1 cellular context compared by ENCODE assay signal in the genomic region with DNA sequence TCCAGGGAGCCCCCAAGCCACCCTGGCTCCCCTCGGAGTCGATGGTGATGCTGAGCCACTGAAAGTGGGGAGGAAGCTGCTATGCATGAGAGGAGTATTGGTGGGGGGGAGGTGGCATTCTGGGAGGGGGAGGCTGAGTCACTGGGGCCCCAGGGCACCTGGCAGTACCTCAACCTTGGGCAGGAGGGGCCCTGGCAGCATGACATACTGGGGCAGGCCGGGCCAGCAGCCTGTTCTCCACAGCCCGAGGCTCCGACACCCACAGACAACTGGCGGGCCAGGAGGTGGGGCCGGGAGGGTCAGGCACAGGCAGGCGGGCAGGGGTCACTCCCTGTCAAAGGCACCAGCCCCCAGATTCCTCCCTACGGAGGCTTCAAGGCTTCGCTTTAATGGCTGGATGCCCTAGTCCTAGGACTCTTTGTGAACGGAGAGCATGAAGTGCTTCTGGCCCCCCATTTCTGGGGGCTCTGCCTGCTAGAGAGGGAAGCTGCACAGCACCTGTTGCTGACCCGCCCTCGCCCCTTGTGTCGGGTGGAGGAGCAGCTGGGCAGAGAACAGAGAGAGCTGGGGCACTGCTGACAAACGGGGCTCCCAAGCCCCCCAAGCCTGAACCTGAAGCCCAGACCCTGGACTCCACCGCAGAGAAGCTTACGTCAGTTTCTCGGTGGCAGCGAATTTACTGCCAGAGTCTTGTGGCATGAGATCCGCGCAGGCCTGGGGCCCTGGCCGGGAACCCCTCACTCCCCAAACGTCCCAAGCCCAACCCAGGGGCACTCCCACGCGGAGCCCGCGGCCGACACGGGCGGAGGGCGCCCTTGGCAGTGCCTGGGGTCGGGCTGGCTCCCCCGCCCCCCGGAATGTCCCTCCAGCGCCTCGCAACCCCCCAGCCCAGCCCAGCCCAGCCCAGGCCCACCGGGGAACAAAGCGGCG.
TF ChIP-seq lines count a peak whose summit lies in the region.

No MANE protein-coding gene starts in this region.

TF ChIP-seq in HepG2, 621 proteins besides CTCF, POLR2A, EP300 and RAD21 (continues in another document):
- no peak for TF ChIP-seq TAF1 (CRISPR knock-in tag; IDR thresholded peaks at IDR 0.05)
- 0 out of 2 replicates have a peak, but pooled peaks have one; percentile 8 for TF ChIP-seq ZNF749 (CRISPR knock-in tag; IDR thresholded peaks at IDR 0.05; ENCODE audit: borderline replicate concordance)
- peak; percentile 35 for TF ChIP-seq JARID2 (CRISPR knock-in tag; IDR thresholded peaks at IDR 0.05; ENCODE audit: insufficient replicate concordance)
- TF ChIP-seq SP140L (CRISPR knock-in tag; IDR thresholded peaks at IDR 0.05; ENCODE audit: borderline replicate concordance): no peak
- TF ChIP-seq PCBP1 (IDR thresholded peaks at IDR 0.05; ENCODE audit: borderline replicate concordance, low read depth, low read length): 0 out of 2 replicates have a peak, but pooled peaks have one; percentile 30
- no peak for TF ChIP-seq HBP1 (CRISPR knock-in tag; IDR thresholded peaks at IDR 0.05; ENCODE audit: low read depth)
- 0 out of 2 replicates have a peak, but pooled peaks have one; percentile 8 for TF ChIP-seq SPEN (CRISPR knock-in tag; IDR thresholded peaks at IDR 0.05; ENCODE audit: low read depth)
- peak; percentile 65; the same call in 1 of the 2 replicates for TF ChIP-seq HIC2 (CRISPR knock-in tag; IDR thresholded peaks at IDR 0.05; ENCODE audit: low read depth)
- no peak for TF ChIP-seq ZMYM3 (CRISPR knock-in tag; IDR thresholded peaks at IDR 0.05)
- no peak for TF ChIP-seq ZNF30 (CRISPR knock-in tag; IDR thresholded peaks at IDR 0.05)
- TF ChIP-seq RCOR2 (CRISPR knock-in tag; IDR thresholded peaks at IDR 0.05): no peak
- peak; percentile 32; the same call in 1 of the 2 replicates for TF ChIP-seq ZSCAN21 (CRISPR knock-in tag; IDR thresholded peaks at IDR 0.05; ENCODE audit: borderline replicate concordance)
- TF ChIP-seq HMG20B (CRISPR knock-in tag; conservative IDR thresholded peaks at IDR 0.05): no peak
- no peak for TF ChIP-seq PHF21A (CRISPR knock-in tag; IDR thresholded peaks at IDR 0.05)
- no peak for TF ChIP-seq FOXJ3 (CRISPR knock-in tag; IDR thresholded peaks at IDR 0.05; ENCODE audit: borderline replicate concordance)
- no peak for TF ChIP-seq SRSF1 (optimal IDR thresholded peaks at IDR 0.05; ENCODE audit: low read depth, low read length)
- TF ChIP-seq ZNF691 (CRISPR knock-in tag; IDR thresholded peaks at IDR 0.05; ENCODE audit: borderline replicate concordance, low read depth): peak; percentile 11; the same call in 1 of the 2 replicates
- TF ChIP-seq HMGXB4 (CRISPR knock-in tag; IDR thresholded peaks at IDR 0.05; ENCODE audit: borderline replicate concordance in 1 of 2, low read depth in 1 of 2): 0 out of 4 replicates have a peak, but pooled peaks of 1 of the 2 experiments have one; percentile 14
- TF ChIP-seq SRF (IDR thresholded peaks at IDR 0.05; ENCODE audit: low read depth, low read length): no peak
- TF ChIP-seq ARHGAP35 (CRISPR knock-in tag; IDR thresholded peaks at IDR 0.05; ENCODE audit: borderline replicate concordance): no peak
- TF ChIP-seq ZNF18 (CRISPR knock-in tag; IDR thresholded peaks at IDR 0.05; ENCODE audit: insufficient replicate concordance): peak; percentile 77
- no peak for TF ChIP-seq EHMT2 (IDR thresholded peaks at IDR 0.05; ENCODE audit: borderline replicate concordance, low read depth, low read length)
- peak; percentile 47; the same call in 1 of the 2 replicates for TF ChIP-seq ZNF782 (CRISPR knock-in tag; IDR thresholded peaks at IDR 0.05; ENCODE audit: borderline replicate concordance)
- 0 out of 2 replicates have a peak, but pooled peaks have one; percentile 45 for TF ChIP-seq ZNF609 (CRISPR knock-in tag; IDR thresholded peaks at IDR 0.05; ENCODE audit: borderline replicate concordance)
- 0 out of 2 replicates have a peak, but pooled peaks have one; percentile 36 for TF ChIP-seq GATAD2A (CRISPR knock-in tag; IDR thresholded peaks at IDR 0.05)
- no peak for TF ChIP-seq BCL6 (CRISPR knock-in tag; IDR thresholded peaks at IDR 0.05)
- peak; percentile 24; the same call in 1 of the 2 replicates for TF ChIP-seq ZBTB37 (CRISPR knock-in tag; IDR thresholded peaks at IDR 0.05)
- TF ChIP-seq, protein P1, sequence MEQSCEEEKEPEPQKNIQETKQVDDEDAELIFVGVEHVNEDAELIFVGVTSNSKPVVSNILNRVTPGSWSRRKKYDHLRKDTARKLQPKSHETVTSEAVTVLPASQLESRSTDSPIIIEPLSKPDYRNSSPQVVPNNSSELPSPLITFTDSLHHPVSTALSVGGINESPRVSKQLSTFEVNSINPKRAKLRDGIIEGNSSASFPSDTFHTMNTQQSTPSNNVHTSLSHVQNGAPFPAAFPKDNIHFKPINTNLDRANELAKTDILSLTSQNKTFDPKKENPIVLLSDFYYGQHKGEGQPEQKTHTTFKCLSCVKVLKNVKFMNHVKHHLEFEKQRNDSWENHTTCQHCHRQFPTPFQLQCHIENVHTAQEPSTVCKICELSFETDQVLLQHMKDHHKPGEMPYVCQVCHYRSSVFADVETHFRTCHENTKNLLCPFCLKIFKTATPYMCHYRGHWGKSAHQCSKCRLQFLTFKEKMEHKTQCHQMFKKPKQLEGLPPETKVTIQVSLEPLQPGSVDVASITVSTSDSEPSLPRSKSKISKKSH (CRISPR knock-in tag; IDR thresholded peaks at IDR 0.05; ENCODE audit: borderline replicate concordance): peak; percentile 50; the same call in 1 of the 2 replicates
- TF ChIP-seq KDM6A (CRISPR knock-in tag; IDR thresholded peaks at IDR 0.05; ENCODE audit: low read depth): no peak
- 0 out of 2 replicates have a peak, but pooled peaks have one; percentile 27 for TF ChIP-seq CC2D1A (CRISPR knock-in tag; IDR thresholded peaks at IDR 0.05)
- no peak for TF ChIP-seq ZNF326 (CRISPR knock-in tag; IDR thresholded peaks at IDR 0.05; ENCODE audit: borderline replicate concordance)
- TF ChIP-seq XBP1 (CRISPR knock-in tag; IDR thresholded peaks at IDR 0.05): no peak
- TF ChIP-seq ZC3H4 (CRISPR knock-in tag; IDR thresholded peaks at IDR 0.05; ENCODE audit: borderline replicate concordance): no peak
- TF ChIP-seq ZNF224 (CRISPR knock-in tag; IDR thresholded peaks at IDR 0.05): no peak
- no peak for TF ChIP-seq FOXK1 (CRISPR knock-in tag; IDR thresholded peaks at IDR 0.05; ENCODE audit: borderline replicate concordance, low read depth)
- TF ChIP-seq ZNF788 (CRISPR knock-in tag; IDR thresholded peaks at IDR 0.05; ENCODE audit: borderline replicate concordance): 0 out of 2 replicates have a peak, but pooled peaks have one; percentile 14
- no peak for TF ChIP-seq EEA1 (CRISPR knock-in tag; IDR thresholded peaks at IDR 0.05; ENCODE audit: borderline replicate concordance)
- TF ChIP-seq BRF2 (CRISPR knock-in tag; IDR thresholded peaks at IDR 0.05): no peak
- TF ChIP-seq ZBTB42 (CRISPR knock-in tag; IDR thresholded peaks at IDR 0.05): 0 out of 2 replicates have a peak, but pooled peaks have one; percentile 36
- TF ChIP-seq ZNF572 (CRISPR knock-in tag; IDR thresholded peaks at IDR 0.05): no peak
